Comparison of ENCODE assay signal across 9 cellular contexts in genomic region chr15:89555768-89556167, GRCh38. TPM values are rescaled to one million over a fixed set of nuclear protein-coding genes. Genes with fewer than 3 reads are reported as not detected.
"Had no signal": no experiment of that assay in that cellular context is flagged by ENCODE, and none has a peak within 500 bp of the region (broad histone marks: within the 10 kb centered on the region; RNA-seq: fewer than 3 reads in every experiment).

No MANE protein-coding gene starts in this region.

- H3K27ac Mint-ChIP-seq: GM23338, HFFc6, IgD-negative memory B cell had no signal

- FAIRE-seq: HTR-8/SVneo had no signal

- H3K4me1 Mint-ChIP-seq: IgD-negative memory B cell had no signal

- H3K4me2 ChIP-seq: GM23338 had no signal

- H3K36me3 ChIP-seq: HAP-1 had no signal

- H2AFZ ChIP-seq: GM23338 had no signal

- H3K4me3 ChIP-seq: GM23338, HAP-1 had no signal

- H3K36me3 Mint-ChIP-seq: IgD-negative memory B cell had no signal

- H3K4me3 Mint-ChIP-seq: GM23338, HFFc6, IgD-negative memory B cell had no signal

- H3K9me3 Mint-ChIP-seq: GM23338, HFFc6, IgD-negative memory B cell had no signal

- DNase-seq: H7, HFFc6, KG1 had no signal

- H3K9me3 ChIP-seq: HAP-1 had no signal

- H3K4me1 ChIP-seq: HAP-1 had no signal

RNA-seq across cellular contexts. Expression of gene TICRR, which starts 19.5 kb away (rescaled TPM):
- polyA plus RNA-seq: IgD-negative memory B cell had no signal

RNA-seq across cellular contexts. Expression of gene RHCG, which starts 59.4 kb away (rescaled TPM):
- total RNA-seq: H4, H7, HFFc6, HT-29 had no signal
- polyA plus RNA-seq: IgD-negative memory B cell had no signal
